2 cellular contexts compared by ENCODE assay signal in the genomic region with DNA sequence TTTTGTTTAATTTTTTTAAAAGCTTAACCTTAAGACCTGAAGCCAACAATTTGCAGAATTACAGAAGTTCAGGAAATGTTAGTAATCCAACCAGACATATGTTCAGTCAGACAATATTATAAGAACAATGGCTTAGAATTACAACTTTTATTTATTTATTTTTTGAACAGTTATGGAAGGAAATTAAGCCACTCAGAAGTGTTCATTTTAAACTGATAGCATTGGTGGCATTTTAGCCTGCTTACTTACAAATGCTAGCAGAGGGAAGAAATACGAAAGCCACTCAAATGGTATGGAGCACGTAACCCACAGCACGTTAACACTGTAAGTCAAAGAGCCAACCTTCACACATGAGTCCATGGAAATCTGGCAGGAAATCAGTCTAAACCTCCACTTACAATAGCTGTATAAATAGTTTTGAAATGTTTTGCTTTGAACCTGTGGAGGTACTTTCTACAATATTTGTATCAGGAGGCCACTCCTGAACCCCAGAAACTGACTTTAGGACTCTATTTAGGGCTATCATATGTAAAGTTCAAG.
TF ChIP-seq lines count a peak whose summit lies in the region.

No MANE protein-coding gene starts in this region.

TF ChIP-seq in GM12878, 131 proteins besides CTCF, POLR2A, EP300 and RAD21:
- no peak for TF ChIP-seq TAF1 (IDR thresholded peaks at IDR 0.05; ENCODE audit: borderline replicate concordance, low read depth, low read length)

TF ChIP-seq in endothelial cell of umbilical vein, 7 proteins besides CTCF, POLR2A, EP300 and RAD21:
- no peak for TF ChIP-seq EZH2 (IDR thresholded peaks at IDR 0.05; ENCODE audit: borderline replicate concordance, low read depth, low read length, severe bottlenecking)
- TF ChIP-seq, protein P1, sequence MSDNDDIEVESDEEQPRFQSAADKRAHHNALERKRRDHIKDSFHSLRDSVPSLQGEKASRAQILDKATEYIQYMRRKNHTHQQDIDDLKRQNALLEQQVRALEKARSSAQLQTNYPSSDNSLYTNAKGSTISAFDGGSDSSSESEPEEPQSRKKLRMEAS (IDR thresholded peaks at IDR 0.05; ENCODE audit: insufficient read depth, insufficient read length) = no peak
- peak; percentile 48 for TF ChIP-seq POLR2AphosphoS5 (IDR thresholded peaks at IDR 0.05; ENCODE audit: insufficient read depth, low read depth, low read length)
- TF ChIP-seq MYC (IDR thresholded peaks at IDR 0.05; ENCODE audit: low read depth, low read length) = no peak
- peak; percentile 49 for TF ChIP-seq JUN (IDR thresholded peaks at IDR 0.05; ENCODE audit: borderline replicate concordance, insufficient read depth, insufficient read length, low read depth)
- peak; percentile 39 for TF ChIP-seq FOS (IDR thresholded peaks at IDR 0.05; ENCODE audit: borderline replicate concordance, insufficient read depth, low read length)
- TF ChIP-seq GATA2 (IDR thresholded peaks at IDR 0.05; ENCODE audit: insufficient read depth, insufficient read length, low read depth, low read length) = peak; percentile 38
TF ChIP-seq in endothelial cell of umbilical vein: peak in this region for 4.
